ENCODE assay signal across 23 cellular contexts in the genomic region with DNA sequence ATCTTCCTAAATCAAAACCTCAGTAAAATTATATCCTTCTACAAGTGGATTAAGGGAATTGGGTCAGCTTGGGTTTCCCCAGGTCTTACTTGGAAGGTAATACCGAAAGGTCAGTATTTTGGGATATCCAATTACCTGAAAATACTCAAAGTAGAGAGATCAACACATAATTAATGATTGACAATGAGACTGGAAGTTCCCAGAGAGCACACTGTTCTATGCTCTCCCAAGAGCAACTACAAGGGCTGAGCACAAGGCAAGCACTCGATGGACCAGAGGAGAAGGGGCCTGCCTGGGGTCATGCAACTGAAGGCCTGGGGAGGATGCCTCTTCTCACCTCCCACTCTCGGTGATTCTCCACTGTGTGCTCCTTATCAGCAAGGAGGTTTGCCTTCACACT.
"Had no signal": no experiment of that assay in that cellular context is flagged by ENCODE, and none has a peak within 500 bp of the region (broad histone marks: within the 10 kb centered on the region; RNA-seq: fewer than 3 reads in every experiment).

No MANE protein-coding gene starts in this region.

- H3K27me3 ChIP-seq: colonic mucosa, esophagus squamous epithelium, gastrocnemius medialis, heart right ventricle had no signal

- H3K9me3 Mint-ChIP-seq: dendritic cell treated with granulocyte-macrophage colony-stimulating factor and Interleukin-4, amounts not matched to agents 40 ng/mL and 50 ng/mL, for 4 days; effector memory CD8-positive, alpha-beta T cell; endodermal cell; mesothelial cell of epicardium had no signal

- H3K4me3 ChIP-seq: colonic mucosa, esophagus squamous epithelium, gastrocnemius medialis, heart right ventricle, left ventricle myocardium inferior, lower lobe of right lung, mucosa of descending colon had no signal

- DNase-seq: colonic mucosa; cortex of kidney; effector CD8-positive, alpha-beta T cell; effector memory CD8-positive, alpha-beta T cell; endodermal cell; erythroblast; esophagus squamous epithelium; foreskin fibroblast; foreskin melanocyte; gastrocnemius medialis; glutamatergic neuron; head of caudate nucleus; heart right ventricle; hippocampal formation; left cardiac atrium; left ventricle myocardium inferior; lower lobe of right lung; mesenchymal stem cell; mucosa of descending colon had no signal

- ATAC-seq: effector memory CD8-positive, alpha-beta T cell; esophagus mucosa; gastrocnemius medialis; heart right ventricle; left cardiac atrium; lower lobe of right lung; mucosa of descending colon had no signal

- H3K36me3 ChIP-seq: colonic mucosa, gastrocnemius medialis, heart right ventricle, left ventricle myocardium inferior, lower lobe of right lung had no signal

- H3K4me1 ChIP-seq: gastrocnemius medialis, left ventricle myocardium inferior, lower lobe of right lung had no signal

- H3K27me3 Mint-ChIP-seq: dendritic cell treated with granulocyte-macrophage colony-stimulating factor and Interleukin-4, amounts not matched to agents 40 ng/mL and 50 ng/mL, for 4 days had no signal

- H3K27ac ChIP-seq: colonic mucosa, epithelial cell of prostate, esophagus squamous epithelium, gastrocnemius medialis, heart right ventricle, left ventricle myocardium inferior, lower lobe of right lung had no signal

- H3K27ac Mint-ChIP-seq: dendritic cell treated with granulocyte-macrophage colony-stimulating factor and Interleukin-4, amounts not matched to agents 40 ng/mL and 50 ng/mL, for 4 days; effector memory CD8-positive, alpha-beta T cell; endodermal cell; mesothelial cell of epicardium had no signal

- H3K9me3 ChIP-seq: colonic mucosa, esophagus squamous epithelium, gastrocnemius medialis, heart right ventricle, left ventricle myocardium inferior, lower lobe of right lung, mucosa of descending colon had no signal

- H3K4me3 Mint-ChIP-seq: dendritic cell treated with granulocyte-macrophage colony-stimulating factor and Interleukin-4, amounts not matched to agents 40 ng/mL and 50 ng/mL, for 4 days; effector memory CD8-positive, alpha-beta T cell; endodermal cell; mesothelial cell of epicardium had no signal
